In genomic region chr2:29108225-29108624, GRCh38 we compare ENCODE assay signal across 11 cellular contexts. TPM values are rescaled to one million over a fixed set of nuclear protein-coding genes. Genes with fewer than 3 reads are reported as not detected.
A peak's percentile ranks its signal among the peaks of the same experiment; 100 is the strongest.
DNase-seq lines count a peak whose midpoint lies in the region; ATAC-seq and TF ChIP-seq lines count a peak whose summit lies in the region.
"Had no signal": no experiment of that assay in that cellular context is flagged by ENCODE, and none has a peak within 500 bp of the region (broad histone marks: within the 10 kb centered on the region; RNA-seq: fewer than 3 reads in every experiment).

No MANE protein-coding gene starts in this region.

- no peaks in the 10 kb centered on the region for H3K27me3 Mint-ChIP-seq in MCF 10A (ENCODE audit: insufficient read depth, unreplicated experiment)
- H3K27me3 Mint-ChIP-seq in activated T-helper 17 cell treated with anti-CD3 and anti-CD28 coated beads, Interleukin-2, amount 50 U/mL, for 72 hours: no peaks in the 10 kb centered on the region
- H3K27me3 Mint-ChIP-seq: effector memory CD8-positive, alpha-beta T cell had no signal

- no peaks in the 10 kb centered on the region for H3K9me3 ChIP-seq in left lung

- DNase-seq in AG08395 (ENCODE audit: low spot score): peak; percentile 72
- peak; percentile 37 for DNase-seq in LoVo (ENCODE audit: low spot score)
- DNase-seq in MCF 10A (ENCODE audit: unreplicated experiment): peak; percentile 95
- no peak for DNase-seq in left lung
- no peak for DNase-seq in NCI-H146 (lab: John Stamatoyannopoulos, UW)
- DNase-seq: activated T-cell treated with anti-CD3 and anti-CD28 coated beads, Interleukin-2, amount 50 U/mL, for 48 hours; effector memory CD8-positive, alpha-beta T cell; T-helper 2 cell had no signal

- H3K9me3 Mint-ChIP-seq in MCF 10A (ENCODE audit: unreplicated experiment): no peaks in the 10 kb centered on the region
- no peaks in the 10 kb centered on the region for H3K9me3 Mint-ChIP-seq in activated T-helper 17 cell treated with anti-CD3 and anti-CD28 coated beads, Interleukin-2, amount 50 U/mL, for 72 hours
- H3K9me3 Mint-ChIP-seq: effector memory CD8-positive, alpha-beta T cell had no signal

- H3K4me3 Mint-ChIP-seq in MCF 10A (ENCODE audit: unreplicated experiment): peak overlapping the region; percentile 39
- H3K4me3 Mint-ChIP-seq in activated T-helper 17 cell treated with anti-CD3 and anti-CD28 coated beads, Interleukin-2, amount 50 U/mL, for 72 hours: no peak overlapping the region
- H3K4me3 Mint-ChIP-seq: effector memory CD8-positive, alpha-beta T cell had no signal

- peak overlapping the region; percentile 81 for H3K27ac Mint-ChIP-seq in MCF 10A (ENCODE audit: low read depth, unreplicated experiment)
- H3K27ac Mint-ChIP-seq in activated T-helper 17 cell treated with anti-CD3 and anti-CD28 coated beads, Interleukin-2, amount 50 U/mL, for 72 hours: no peak overlapping the region
- H3K27ac Mint-ChIP-seq: effector memory CD8-positive, alpha-beta T cell had no signal

- no peaks in the 10 kb centered on the region for H3K36me3 ChIP-seq in left lung

- peaks cover 28% of the 10 kb centered on the region for H3K4me1 Mint-ChIP-seq in MCF 10A (ENCODE audit: insufficient read depth, unreplicated experiment)
- H3K4me1 Mint-ChIP-seq in activated T-helper 17 cell treated with anti-CD3 and anti-CD28 coated beads, Interleukin-2, amount 50 U/mL, for 72 hours: peaks cover 4% of the 10 kb centered on the region

- ATAC-seq in left lung (peak; percentile 52), HG03565 (IDR thresholded peaks at IDR 0.05; ENCODE audit: unreplicated experiment) (no peak), HG02970 (IDR thresholded peaks at IDR 0.05; ENCODE audit: low FRiP score, unreplicated experiment) (no peak)
- no peak for ATAC-seq in activated T-helper 17 cell treated with anti-CD3 and anti-CD28 coated beads, Interleukin-2, amount 50 U/mL, for 72 hours (replicated peaks)
- ATAC-seq: effector memory CD8-positive, alpha-beta T cell had no signal

- H3K4me1 ChIP-seq in left lung: peaks cover 0 to under 1% of the 10 kb centered on the region in 2 donors

- TF ChIP-seq CTCF in MCF 10A (IDR thresholded peaks at IDR 0.05; ENCODE audit: unreplicated experiment) (no peak), left lung (IDR thresholded peaks at IDR 0.05) (no peak)

- H3K36me3 Mint-ChIP-seq in MCF 10A (ENCODE audit: insufficient read depth, unreplicated experiment): no peaks in the 10 kb centered on the region
- no peaks in the 10 kb centered on the region for H3K36me3 Mint-ChIP-seq in activated T-helper 17 cell treated with anti-CD3 and anti-CD28 coated beads, Interleukin-2, amount 50 U/mL, for 72 hours (ENCODE audit: low read depth)

- no peak overlapping the region for H3K27ac ChIP-seq in left lung

- H3K4me3 ChIP-seq in left lung: no peak overlapping the region

- POLR2A ChIA-PET in MCF 10A (lab: Yijun Ruan, JAX): interaction anchor here (0.8 to 6.7 kb wide), 7 partner anchors 8 to 55 kb away, joined by 3 to 70 read pairs (median 13); partner anchors contain the start of gene CLIP4

- CTCF ChIA-PET in MCF 10A (lab: Yijun Ruan, JAX): interaction anchor here (0.7 to 2.3 kb wide), 5 partner anchors 9 to 45 kb away, joined by 3 to 8 read pairs (median 5); no protein-coding TSS in a partner anchor

- intact Hi-C loops in MCF 10A (cut with micrococcal nuclease): no loop called here
- intact Hi-C loops in left lung (cut with DNase I): no loop called here

- no TSS peak for BruUV-seq in MCF 10A (replicated peaks; lab: Mats Ljungman, UMichigan)

- no peaks in the 10 kb centered on the region for H3K27me3 ChIP-seq in left lung

RNA-seq across cellular contexts. Expression of gene CLIP4, which starts 7.0 kb away (rescaled TPM):
- total RNA-seq in MCF 10A (2022) (77.8 and 97.7 TPM in 2 replicates), left lung (10 to 100 TPM; 40.1 to 49.2 TPM)
- 10 to 100 TPM; 23.3 to 24.5 TPM for total RNA-seq in activated T-helper 17 cell treated with anti-CD3 and anti-CD28 coated beads, Interleukin-2, amount 50 U/mL, for 72 hours

RNA-seq across cellular contexts. Expression of gene PCARE, which starts 33.9 kb away (rescaled TPM):
- total RNA-seq in MCF 10A (2022) (not detected in 2 replicates), left lung (under 1 TPM; 0.05 to 0.23 TPM)
- not detected for total RNA-seq in activated T-helper 17 cell treated with anti-CD3 and anti-CD28 coated beads, Interleukin-2, amount 50 U/mL, for 72 hours

Comparison
In these comparisons a context has a peak if more than half of its experiments do, and no peak if none do; other contexts are left out.
1. DNase-seq: peak in AG08395 (single experiment), LoVo (single experiment) and MCF 10A (single experiment); none in left lung (0 of 2) and NCI-H146 (single experiment).